In the genomic region with DNA sequence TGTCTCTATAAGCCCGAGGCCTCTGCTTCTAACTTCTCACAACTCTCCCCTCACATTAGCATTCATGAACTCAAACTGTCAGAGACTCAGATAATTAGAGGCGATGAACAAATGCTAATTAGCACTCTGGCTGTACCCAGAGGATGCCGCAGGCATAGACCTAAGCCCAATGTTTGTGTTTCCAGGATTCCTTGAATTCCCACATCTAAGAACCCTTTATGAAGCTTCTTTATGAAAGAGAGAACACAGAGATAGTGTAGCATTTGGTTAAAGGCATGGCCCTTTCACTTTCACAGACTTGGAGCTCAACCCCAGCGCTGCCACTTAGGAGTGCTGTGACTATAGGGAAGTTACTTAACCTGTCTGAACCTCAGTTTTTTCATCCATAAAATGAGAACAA, we compare ENCODE assay signal across 30 cellular contexts.
"Had no signal": no experiment of that assay in that cellular context is flagged by ENCODE, and none has a peak within 500 bp of the region (broad histone marks: within the 10 kb centered on the region; RNA-seq: fewer than 3 reads in every experiment).

No MANE protein-coding gene starts in this region.

- H3K4me3 ChIP-seq: heart left ventricle, suprapubic skin, tibial artery, upper lobe of right lung had no signal

- H3K4me1 ChIP-seq: foreskin keratinocyte, heart left ventricle, suprapubic skin, tibial artery, upper lobe of right lung had no signal

- H3K9me3 ChIP-seq: heart left ventricle, suprapubic skin, tibial artery, upper lobe of right lung had no signal

- H3K4me1 Mint-ChIP-seq: activated B cell treated with CpG ODN at 0.5 μM for 24 hours; activated CD4-positive, alpha-beta T cell treated with anti-CD3 and anti-CD28 coated beads for 36 hours; activated CD8-positive, alpha-beta memory T cell treated with anti-CD3 and anti-CD28 coated beads, Interleukin-2, amount 10 ng/mL, durations not matched to agents 7 days and 5 days; naive B cell; neural crest cell had no signal

- DNase-seq: activated B cell treated with CpG ODN at 0.5 μM for 24 hours; activated CD4-positive, alpha-beta T cell treated with anti-CD3 and anti-CD28 coated beads for 36 hours; activated CD8-positive, alpha-beta memory T cell treated with anti-CD3 and anti-CD28 coated beads, Interleukin-2, amount 10 ng/mL, durations not matched to agents 7 days and 5 days; activated CD8-positive, alpha-beta T cell treated with anti-CD3 and anti-CD28 coated beads, Interleukin-2, amount 10 ng/mL, durations not matched to agents 7 days and 5 days; activated T-cell treated with anti-CD3 and anti-CD28 coated beads, Interleukin-2, amount 50 U/mL, for 48 hours; dermis blood vessel endothelial cell; effector CD4-positive, alpha-beta T cell; foreskin keratinocyte; heart left ventricle; hypothalamus; kidney; left colon; mammary epithelial cell; naive B cell; right cardiac atrium; stimulated activated CD4-positive, alpha-beta T cell treated with anti-CD3 and anti-CD28 coated beads, Interleukin-15, amount 100 ng/mL, for 24 hours; stimulated activated CD4-positive, alpha-beta T cell treated with anti-CD3 and anti-CD28 coated beads, Interleukin-2, amount 100 ng/mL, for 24 hours; stimulated activated naive CD4-positive, alpha-beta T cell; SW 1271; T-helper 2 cell; tibial artery; upper lobe of right lung had no signal

- H3K27ac ChIP-seq: foreskin keratinocyte, heart left ventricle, suprapubic skin, tibial artery, upper lobe of right lung had no signal

- H3K36me3 ChIP-seq: heart left ventricle, suprapubic skin, tibial artery, upper lobe of right lung had no signal

- H3K27me3 ChIP-seq: foreskin keratinocyte, suprapubic skin, upper lobe of right lung had no signal

- H3K36me3 Mint-ChIP-seq: activated CD8-positive, alpha-beta memory T cell treated with anti-CD3 and anti-CD28 coated beads, Interleukin-2, amount 10 ng/mL, durations not matched to agents 7 days and 5 days; activated naive CD4-positive, alpha-beta T cell treated with anti-CD3 and anti-CD28 coated beads, Interleukin-2, amount 50 U/mL, for 72 hours; mesothelial cell of epicardium; naive B cell had no signal

- H3K9me3 Mint-ChIP-seq: activated B cell treated with CpG ODN at 0.5 μM for 24 hours, mesothelial cell of epicardium, neural crest cell had no signal

- H3K27me3 Mint-ChIP-seq: activated B cell treated with CpG ODN at 0.5 μM for 24 hours; activated CD8-positive, alpha-beta memory T cell treated with anti-CD3 and anti-CD28 coated beads, Interleukin-2, amount 10 ng/mL, durations not matched to agents 7 days and 5 days had no signal

- H3K27ac Mint-ChIP-seq: activated B cell treated with CpG ODN at 0.5 μM for 24 hours; activated CD4-positive, alpha-beta T cell treated with anti-CD3 and anti-CD28 coated beads for 36 hours; activated CD8-positive, alpha-beta memory T cell treated with anti-CD3 and anti-CD28 coated beads, Interleukin-2, amount 10 ng/mL, durations not matched to agents 7 days and 5 days; activated CD8-positive, alpha-beta T cell treated with anti-CD3 and anti-CD28 coated beads, Interleukin-2, amount 10 ng/mL, durations not matched to agents 7 days and 5 days; activated naive CD4-positive, alpha-beta T cell treated with anti-CD3 and anti-CD28 coated beads, Interleukin-2, amount 50 U/mL, for 72 hours; activated T-helper 2 cell treated with anti-CD3 and anti-CD28 coated beads, Interferon-gamma antibody, Interleukin-2, Interleukin-4, amounts not matched to agents 10 μg/mL and 5 μg/mL and 100 μg/mL, durations not matched to agents 14 hours and 24 hours and 36 hours had no signal

- H3K4me3 Mint-ChIP-seq: activated B cell treated with CpG ODN at 0.5 μM for 24 hours; activated CD4-positive, alpha-beta T cell treated with anti-CD3 and anti-CD28 coated beads for 36 hours; activated CD8-positive, alpha-beta memory T cell treated with anti-CD3 and anti-CD28 coated beads, Interleukin-2, amount 10 ng/mL, durations not matched to agents 7 days and 5 days; activated CD8-positive, alpha-beta T cell treated with anti-CD3 and anti-CD28 coated beads, Interleukin-2, amount 10 ng/mL, durations not matched to agents 7 days and 5 days; mesothelial cell of epicardium; naive B cell; neural crest cell had no signal

- FAIRE-seq: bronchial epithelial cell, colon, endothelial cell of umbilical vein, kidney had no signal
